Comparison of ENCODE assay signal across 18 cellular contexts in genomic region chr17:72545756-72546155, GRCh38.
"Had no signal": no experiment of that assay in that cellular context is flagged by ENCODE, and none has a peak within 500 bp of the region (broad histone marks: within the 10 kb centered on the region; RNA-seq: fewer than 3 reads in every experiment).

No MANE protein-coding gene starts in this region.

- H3K4me2 ChIP-seq: smooth muscle cell had no signal

- H3K27ac ChIP-seq: breast epithelium, vagina had no signal

- DNase-seq: activated CD4-positive, alpha-beta T cell treated with anti-CD3 and anti-CD28 coated beads, Interleukin-2, amount 50 U/mL, for 1 hour; activated CD8-positive, alpha-beta memory T cell treated with anti-CD3 and anti-CD28 coated beads, Interleukin-2, amount 50 U/mL, for 4 hours; activated effector memory CD4-positive, alpha-beta T cell treated with anti-CD3 and anti-CD28 coated beads, Interleukin-2, amount 50 U/mL, for 16 hours; activated T-cell treated with anti-CD3 and anti-CD28 coated beads, Interleukin-2, amount 50 U/mL, for 48 hours; cerebellar nuclear complex; cortex of kidney; foreskin melanocyte; glutamatergic neuron; hippocampal formation; occipital lobe; right cardiac atrium; stimulated activated CD4-positive, alpha-beta T cell treated with anti-CD3 and anti-CD28 coated beads, Interleukin-4, amount 100 ng/mL, for 1 hour; stimulated activated naive CD8-positive, alpha-beta T cell treated with anti-CD3 and anti-CD28 coated beads, Interleukin-15, amount 100 ng/mL, for 72 hours; T1000; trophoblast cell had no signal

- H3K27me3 ChIP-seq: breast epithelium, vagina had no signal

- H3K4me3 ChIP-seq: breast epithelium, smooth muscle cell, vagina had no signal

- H3K36me3 ChIP-seq: breast epithelium, vagina had no signal

- H3K4me1 ChIP-seq: breast epithelium had no signal

- H3K9me3 ChIP-seq: breast epithelium, vagina had no signal
